ENCODE assay signal across 1 cellular context in the genomic region with DNA sequence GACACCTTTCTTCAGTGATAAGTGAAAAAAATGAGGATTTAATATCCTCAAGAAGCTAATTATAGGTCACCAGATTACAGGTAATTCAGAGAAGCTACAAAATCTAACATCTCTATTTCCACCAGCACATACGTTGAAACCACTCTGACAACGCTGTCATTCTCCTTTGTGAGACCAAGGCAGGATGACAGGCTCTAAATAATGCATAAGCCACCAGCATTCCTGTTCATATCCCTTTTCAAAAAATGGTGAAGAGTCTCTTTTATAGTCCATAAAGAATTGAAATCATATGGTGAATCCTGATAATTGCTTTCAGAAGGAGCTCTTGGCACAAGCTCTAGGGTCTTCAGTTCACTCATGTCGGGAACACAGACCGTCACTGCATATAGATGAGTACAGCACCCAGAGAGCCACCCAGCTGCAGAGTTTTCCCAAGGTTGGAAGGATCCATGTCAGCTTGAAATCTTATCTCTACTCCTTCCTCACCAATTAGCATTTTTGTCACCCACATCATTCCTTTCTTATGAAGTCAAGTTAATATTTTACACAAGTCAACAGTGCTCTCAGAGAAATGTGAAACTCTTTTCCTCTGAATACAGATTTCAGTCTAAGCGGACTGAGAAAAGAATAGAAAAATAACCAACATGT.
TF ChIP-seq lines count a peak whose summit lies in the region.

No MANE protein-coding gene starts in this region.

TF ChIP-seq in IMR-90, 13 proteins besides CTCF, POLR2A, EP300 and RAD21 (continued from another document):
- TF ChIP-seq, protein P1, sequence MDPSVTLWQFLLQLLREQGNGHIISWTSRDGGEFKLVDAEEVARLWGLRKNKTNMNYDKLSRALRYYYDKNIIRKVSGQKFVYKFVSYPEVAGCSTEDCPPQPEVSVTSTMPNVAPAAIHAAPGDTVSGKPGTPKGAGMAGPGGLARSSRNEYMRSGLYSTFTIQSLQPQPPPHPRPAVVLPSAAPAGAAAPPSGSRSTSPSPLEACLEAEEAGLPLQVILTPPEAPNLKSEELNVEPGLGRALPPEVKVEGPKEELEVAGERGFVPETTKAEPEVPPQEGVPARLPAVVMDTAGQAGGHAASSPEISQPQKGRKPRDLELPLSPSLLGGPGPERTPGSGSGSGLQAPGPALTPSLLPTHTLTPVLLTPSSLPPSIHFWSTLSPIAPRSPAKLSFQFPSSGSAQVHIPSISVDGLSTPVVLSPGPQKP (IDR thresholded peaks at IDR 0.05; ENCODE audit: borderline replicate concordance, low read depth, low read length), result no peak
- no peak for TF ChIP-seq RCOR1 (IDR thresholded peaks at IDR 0.05; ENCODE audit: insufficient replicate concordance, low read length)
- no peak for TF ChIP-seq SMC3 (IDR thresholded peaks at IDR 0.05; ENCODE audit: low read depth, low read length)
- TF ChIP-seq FOS (IDR thresholded peaks at IDR 0.05; ENCODE audit: low read depth, low read length), result no peak
- TF ChIP-seq, protein P2, sequence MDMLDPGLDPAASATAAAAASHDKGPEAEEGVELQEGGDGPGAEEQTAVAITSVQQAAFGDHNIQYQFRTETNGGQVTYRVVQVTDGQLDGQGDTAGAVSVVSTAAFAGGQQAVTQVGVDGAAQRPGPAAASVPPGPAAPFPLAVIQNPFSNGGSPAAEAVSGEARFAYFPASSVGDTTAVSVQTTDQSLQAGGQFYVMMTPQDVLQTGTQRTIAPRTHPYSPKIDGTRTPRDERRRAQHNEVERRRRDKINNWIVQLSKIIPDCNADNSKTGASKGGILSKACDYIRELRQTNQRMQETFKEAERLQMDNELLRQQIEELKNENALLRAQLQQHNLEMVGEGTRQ (IDR thresholded peaks at IDR 0.05; ENCODE audit: low read depth, low read length), result no peak
